ENCODE assay signal across 1 cellular context in the genomic region with DNA sequence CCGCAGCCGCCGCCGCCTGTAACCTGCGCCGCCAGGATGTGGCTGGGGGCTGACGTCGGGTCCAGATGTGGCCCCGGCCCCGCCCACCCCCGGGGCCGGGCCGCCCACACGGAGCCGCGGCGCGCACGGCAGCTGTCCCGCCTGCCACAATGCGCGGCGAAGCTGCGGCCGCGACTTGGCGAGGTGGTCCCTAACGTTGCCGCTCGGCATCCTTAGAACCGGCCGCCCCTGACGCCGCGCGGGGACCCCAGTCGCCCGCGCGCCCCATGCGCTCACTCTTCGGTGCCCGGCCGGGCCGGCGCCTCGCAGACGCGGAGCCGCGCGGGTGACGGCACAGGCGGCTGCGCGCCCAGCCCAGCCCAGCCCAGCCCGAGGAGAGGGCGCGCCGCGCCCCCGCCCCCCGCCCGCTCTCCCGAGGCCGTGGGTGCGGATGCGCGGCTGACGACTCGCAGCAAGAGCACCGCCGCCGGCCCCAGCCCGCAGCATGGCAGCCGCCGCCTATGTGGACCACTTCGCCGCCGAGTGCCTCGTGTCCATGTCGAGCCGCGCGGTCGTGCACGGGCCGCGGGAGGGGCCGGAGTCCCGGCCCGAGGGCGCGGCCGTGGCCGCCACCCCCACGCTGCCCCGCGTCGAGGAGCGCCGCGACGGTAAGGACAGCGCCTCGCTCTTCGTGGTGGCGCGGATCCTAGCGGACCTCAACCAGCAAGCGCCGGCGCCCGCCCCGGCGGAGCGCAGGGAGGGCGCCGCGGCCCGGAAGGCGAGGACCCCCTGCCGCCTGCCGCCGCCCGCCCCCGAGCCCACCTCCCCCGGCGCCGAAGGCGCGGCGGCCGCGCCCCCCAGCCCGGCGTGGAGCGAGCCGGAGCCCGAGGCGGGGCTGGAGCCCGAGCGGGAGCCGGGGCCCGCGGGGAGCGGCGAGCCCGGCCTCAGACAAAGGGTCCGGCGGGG.
TF ChIP-seq lines count a peak whose summit lies in the region.

TSS of gene KLF13 (plus strand) at position 107 of the 945 bp plus-strand sequence. CDS start at position 485, 378 bp downstream.

TF ChIP-seq in WTC11, 78 proteins besides CTCF, POLR2A, EP300 and RAD21 (continued from another document):
- TF ChIP-seq E2F5 (CRISPR knock-in tag; IDR thresholded peaks at IDR 0.05): peak; percentile 21; the same call in 1 of the 2 replicates
- TF ChIP-seq E2F1 (CRISPR knock-in tag; IDR thresholded peaks at IDR 0.05): no peak
- TF ChIP-seq CREB1 (CRISPR knock-in tag; IDR thresholded peaks at IDR 0.05): no peak
- 0 out of 2 replicates have a peak, but pooled peaks have one; percentile 67 for TF ChIP-seq TP53 (CRISPR knock-in tag; IDR thresholded peaks at IDR 0.05)
- no peak for TF ChIP-seq MYBL2 (CRISPR knock-in tag; IDR thresholded peaks at IDR 0.05)
- no peak for TF ChIP-seq ERG (CRISPR knock-in tag; IDR thresholded peaks at IDR 0.05)
- no peak for TF ChIP-seq ZNF232 (CRISPR knock-in tag; IDR thresholded peaks at IDR 0.05)
- TF ChIP-seq ZNF317 (CRISPR knock-in tag; IDR thresholded peaks at IDR 0.05; ENCODE audit: borderline replicate concordance, low read depth): no peak
- 0 out of 2 replicates have a peak, but pooled peaks have one; percentile 17 for TF ChIP-seq TCF7 (CRISPR knock-in tag; IDR thresholded peaks at IDR 0.05; ENCODE audit: low read depth)
- no peak for TF ChIP-seq MLX (CRISPR knock-in tag; IDR thresholded peaks at IDR 0.05)
- no peak for TF ChIP-seq NFYB (CRISPR knock-in tag; conservative IDR thresholded peaks at IDR 0.05; ENCODE audit: low read depth)
- TF ChIP-seq, protein P1, sequence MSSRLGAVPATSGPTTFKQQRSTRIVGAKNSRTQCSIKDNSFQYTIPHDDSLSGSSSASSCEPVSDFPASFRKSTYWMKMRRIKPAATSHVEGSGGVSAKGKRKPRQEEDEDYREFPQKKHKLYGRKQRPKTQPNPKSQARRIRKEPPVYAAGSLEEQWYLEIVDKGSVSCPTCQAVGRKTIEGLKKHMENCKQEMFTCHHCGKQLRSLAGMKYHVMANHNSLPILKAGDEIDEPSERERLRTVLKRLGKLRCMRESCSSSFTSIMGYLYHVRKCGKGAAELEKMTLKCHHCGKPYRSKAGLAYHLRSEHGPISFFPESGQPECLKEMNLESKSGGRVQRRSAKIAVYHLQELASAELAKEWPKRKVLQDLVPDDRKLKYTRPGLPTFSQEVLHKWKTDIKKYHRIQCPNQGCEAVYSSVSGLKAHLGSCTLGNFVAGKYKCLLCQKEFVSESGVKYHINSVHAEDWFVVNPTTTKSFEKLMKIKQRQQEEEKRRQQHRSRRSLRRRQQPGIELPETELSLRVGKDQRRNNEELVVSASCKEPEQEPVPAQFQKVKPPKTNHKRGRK (CRISPR knock-in tag; IDR thresholded peaks at IDR 0.05; ENCODE audit: borderline replicate concordance): no peak
- peak; percentile 52; the same call in 1 of the 2 replicates for TF ChIP-seq KAT7 (CRISPR knock-in tag; IDR thresholded peaks at IDR 0.05; ENCODE audit: borderline replicate concordance)
- no peak for TF ChIP-seq NR2C2 (CRISPR knock-in tag; IDR thresholded peaks at IDR 0.05)
- TF ChIP-seq PRDM15 (CRISPR knock-in tag; IDR thresholded peaks at IDR 0.05): no peak
- no peak for TF ChIP-seq IRF1 (CRISPR knock-in tag; IDR thresholded peaks at IDR 0.05)
- TF ChIP-seq ZNF396 (CRISPR knock-in tag; IDR thresholded peaks at IDR 0.05; ENCODE audit: borderline replicate concordance): no peak
- no peak for TF ChIP-seq NR3C1 (CRISPR knock-in tag; conservative IDR thresholded peaks at IDR 0.05; ENCODE audit: low read depth)
- TF ChIP-seq GTF2I (CRISPR knock-in tag; conservative IDR thresholded peaks at IDR 0.05): no peak
- TF ChIP-seq FOXK1 (CRISPR knock-in tag; IDR thresholded peaks at IDR 0.05): no peak
- TF ChIP-seq ZNF219 (CRISPR knock-in tag; IDR thresholded peaks at IDR 0.05; ENCODE audit: borderline replicate concordance): no peak
